ENCODE assay signal across 34 cellular contexts in genomic region chr10:91573320-91573719, GRCh38. TPM values are rescaled to one million over a fixed set of nuclear protein-coding genes. Genes with fewer than 3 reads are reported as not detected.
"Had no signal": no experiment of that assay in that cellular context is flagged by ENCODE, and none has a peak within 500 bp of the region (broad histone marks: within the 10 kb centered on the region; RNA-seq: fewer than 3 reads in every experiment).

No MANE protein-coding gene starts in this region.

- H3K4me3 ChIP-seq: adrenal gland, ascending aorta, body of pancreas, cardiac muscle cell had no signal

- H3K36me3 ChIP-seq: adrenal gland, ascending aorta, brain microvascular endothelial cell, cardiac muscle cell had no signal

- H3K4me1 ChIP-seq: adrenal gland, body of pancreas had no signal

- H3K27ac ChIP-seq: adrenal gland, ascending aorta, body of pancreas, brain microvascular endothelial cell, cardiac muscle cell had no signal

- H3K9me3 ChIP-seq: adrenal gland, ascending aorta, body of pancreas had no signal

- FAIRE-seq: astrocyte, bronchial epithelial cell had no signal

- H3K27me3 ChIP-seq: adrenal gland, ascending aorta, body of pancreas, brain microvascular endothelial cell, cardiac muscle cell had no signal

- ATAC-seq: activated naive CD4-positive, alpha-beta T cell treated with anti-CD3 and anti-CD28 coated beads, Interleukin-2, amount 50 U/mL, for 72 hours; activated naive CD8-positive, alpha-beta T cell treated with anti-CD3 and anti-CD28 coated beads, Interleukin-2, amount 50 U/mL, for 24 hours; activated T-cell treated with anti-CD3 and anti-CD28 coated beads, Interleukin-2, amount 50 U/mL, for 4 hours; activated T-cell treated with anti-CD3 and anti-CD28 coated beads, Interleukin-2, amount 50 U/mL, for 72 hours; activated T-helper 17 cell treated with anti-CD3 and anti-CD28 coated beads, Interleukin-2, amount 50 U/mL, for 72 hours; body of pancreas had no signal

- DNase-seq: activated effector memory CD4-positive, alpha-beta T cell treated with anti-CD3 and anti-CD28 coated beads, Interleukin-2, amount 50 U/mL, for 16 hours; activated effector memory CD4-positive, alpha-beta T cell treated with Interleukin-2 at 50 U/mL for 16 hours; activated gamma-delta T cell; activated gamma-delta T cell treated with Interleukin-2 at 50 U/mL for 16 hours; activated naive CD4-positive, alpha-beta T cell; activated naive CD4-positive, alpha-beta T cell treated with anti-CD3 and anti-CD28 coated beads for 36 hours; activated naive CD4-positive, alpha-beta T cell treated with anti-CD3 and anti-CD28 coated beads, Interleukin-2, amount 10 ng/mL, durations not matched to agents 7 days and 5 days; activated naive CD4-positive, alpha-beta T cell treated with anti-CD3 and anti-CD28 coated beads, Interleukin-2, amount 50 U/mL, for 16 hours; activated naive CD4-positive, alpha-beta T cell treated with Interleukin-2 at 50 U/mL for 16 hours; activated naive CD8-positive, alpha-beta T cell treated with anti-CD3 and anti-CD28 coated beads for 36 hours; activated naive CD8-positive, alpha-beta T cell treated with anti-CD3 and anti-CD28 coated beads, Interleukin-2, amount 10 ng/mL, durations not matched to agents 7 days and 5 days; activated naive CD8-positive, alpha-beta T cell treated with anti-CD3 and anti-CD28 coated beads, Interleukin-2, amount 50 U/mL, for 24 hours; activated T-cell treated with anti-CD3 and anti-CD28 coated beads, Interleukin-2, amount 50 U/mL, for 1 hour; activated T-cell treated with anti-CD3 and anti-CD28 coated beads, Interleukin-2, amount 50 U/mL, for 24 hours; activated T-cell treated with anti-CD3 and anti-CD28 coated beads, Interleukin-2, amount 50 U/mL, for 4 hours; activated T-cell treated with anti-CD3 and anti-CD28 coated beads, Interleukin-2, amount 50 U/mL, for 48 hours; activated T-cell treated with anti-CD3 and anti-CD28 coated beads, Interleukin-2, amount 50 U/mL, for 72 hours; adrenal gland; amniotic stem cell; amygdala; anterior cingulate cortex; aorta; body of pancreas; brain microvascular endothelial cell; caudate nucleus; central memory CD4-positive, alpha-beta T cell; cerebellar nuclear complex had no signal

RNA-seq across cellular contexts. Expression of gene PPP1R3C, which starts 59.6 kb away (rescaled TPM):
- total RNA-seq: activated T-helper 1 cell treated with anti-CD3 and anti-CD28 coated beads, Interleukin-12 subunit alpha, Interleukin-12 subunit beta, Interleukin-2, Interleukin-4 antibody, amounts not matched to agents 30 ng/mL and 10 ng/mL and 1 ng/mL, durations not matched to agents 14 hours and 24 hours and 36 hours had no signal
